ENCODE assay signal across 18 cellular contexts in genomic region chr16:4984174-4985000, GRCh38. TPM values are rescaled to one million over a fixed set of nuclear protein-coding genes. Genes with fewer than 3 reads are reported as not detected.
A peak's percentile ranks its signal among the peaks of the same experiment; 100 is the strongest.
DNase-seq lines count a peak whose midpoint lies in the region; ATAC-seq and TF ChIP-seq lines count a peak whose summit lies in the region.
"Had no signal": no experiment of that assay in that cellular context is flagged by ENCODE, and none has a peak within 500 bp of the region (broad histone marks: within the 10 kb centered on the region; RNA-seq: fewer than 3 reads in every experiment).

No MANE protein-coding gene starts in this region.

- no peaks in the 10 kb centered on the region; the same call in 1 of the 2 replicates for H3K9me3 Mint-ChIP-seq in HFFc6
- peaks cover 7% of the 10 kb centered on the region for H3K9me3 Mint-ChIP-seq in chondrocyte (ENCODE audit: low read depth)
- H3K9me3 Mint-ChIP-seq: CD8-positive, alpha-beta T cell had no signal

- H3K79me2 ChIP-seq in osteoblast (ENCODE audit: insufficient read depth, low read length), result no peaks in the 10 kb centered on the region

- H3K4me3 Mint-ChIP-seq in HFFc6, result no peak overlapping the region
- no peak overlapping the region for H3K4me3 Mint-ChIP-seq in chondrocyte (ENCODE audit: unreplicated experiment)
- H3K4me3 Mint-ChIP-seq: CD8-positive, alpha-beta T cell had no signal

- TF ChIP-seq CTCF in HFFc6 (IDR thresholded peaks at IDR 0.05) (no peak), chondrocyte (IDR thresholded peaks at IDR 0.05) (peak; percentile 9), osteoblast (IDR thresholded peaks at IDR 0.05; ENCODE audit: extremely low read depth, low read depth, low read length) (peak; percentile 14)

- peak; percentile 25 for DNase-seq in DMS 273 (lab: John Stamatoyannopoulos, UW; ENCODE audit: unreplicated experiment)
- no peak for DNase-seq in DMS 273 treated with DMSO at 0.1 percent for 48 hours (lab: John Stamatoyannopoulos, UW)
- peak; percentile 4 for DNase-seq in HFFc6
- no peak for DNase-seq in chondrocyte (ENCODE audit: low spot score)
- peak; percentile 90 for DNase-seq in osteoblast (ENCODE audit: insufficient read length, low spot score, missing footprints)
- no peak for DNase-seq in foreskin melanocyte
- DNase-seq: CD8-positive, alpha-beta T cell; GF-D8; Kasumi-1; NCI-H1105 treated with DMSO at 0.1 percent for 48 hours; NCI-H1694 treated with DMSO at 0.1 percent for 48 hours; NCI-H510A; PC-9 had no signal

- H3K27me3 ChIP-seq in osteoblast (ENCODE audit: insufficient read depth, low read length), result peaks cover 27% of the 10 kb centered on the region

- ATAC-seq in GM19397 (IDR thresholded peaks at IDR 0.05; ENCODE audit: unreplicated experiment) (no peak), HG02610 (IDR thresholded peaks at IDR 0.05; ENCODE audit: unreplicated experiment) (no peak)
- ATAC-seq: CD8-positive, alpha-beta T cell had no signal

- no peaks in the 10 kb centered on the region for H3K36me3 ChIP-seq in osteoblast (ENCODE audit: insufficient read depth, low read length)
- H3K36me3 ChIP-seq: SJSA1 had no signal

- no peaks in the 10 kb centered on the region for H3K4me1 Mint-ChIP-seq in HFFc6 (ENCODE audit: low read depth)
- no peaks in the 10 kb centered on the region for H3K4me1 Mint-ChIP-seq in chondrocyte (ENCODE audit: low read depth)

- H3K9me3 ChIP-seq in osteoblast (ENCODE audit: low read depth, low read length), result no peaks in the 10 kb centered on the region
- H3K9me3 ChIP-seq: SJSA1 had no signal

- no peak overlapping the region for H3K4me3 ChIP-seq in osteoblast (ENCODE audit: insufficient read depth, low read length)
- H3K4me3 ChIP-seq: PC-9, SJSA1 had no signal

- H4K20me1 ChIP-seq in osteoblast (ENCODE audit: insufficient read depth, low read length), result no peaks in the 10 kb centered on the region

- no peaks in the 10 kb centered on the region for H3K4me1 ChIP-seq in osteoblast (ENCODE audit: insufficient read depth, low read length)
- H3K4me1 ChIP-seq: SJSA1 had no signal

- H3K27me3 Mint-ChIP-seq in HFFc6 (ENCODE audit: insufficient read depth) (peaks cover 18% of the 10 kb centered on the region), chondrocyte (ENCODE audit: low read depth) (peaks cover 41% of the 10 kb centered on the region)

- H3K27ac ChIP-seq in osteoblast (ENCODE audit: low read depth, low read length), result no peak overlapping the region
- H3K27ac ChIP-seq: 22Rv1, PC-9, SJSA1 had no signal

- no peak overlapping the region for H3K27ac Mint-ChIP-seq in HFFc6
- H3K27ac Mint-ChIP-seq in chondrocyte (ENCODE audit: unreplicated experiment), result no peak overlapping the region
- H3K27ac Mint-ChIP-seq: CD8-positive, alpha-beta T cell had no signal

- no peak overlapping the region for H3K4me2 ChIP-seq in osteoblast (ENCODE audit: insufficient read depth, low read length)
- H3K4me2 ChIP-seq: PC-9 had no signal

- no peak overlapping the region for H2AFZ ChIP-seq in osteoblast (ENCODE audit: low read length)
- H2AFZ ChIP-seq: PC-9 had no signal

- H3K36me3 Mint-ChIP-seq in HFFc6 (ENCODE audit: low read depth) (no peaks in the 10 kb centered on the region), chondrocyte (ENCODE audit: low read depth) (peaks cover 2% of the 10 kb centered on the region)
- H3K36me3 Mint-ChIP-seq: CD8-positive, alpha-beta T cell had no signal

RNA-seq across cellular contexts. Expression of gene SEC14L5, which starts 26.3 kb away (rescaled TPM):
- total RNA-seq in HFFc6 (2021; fragmentation: NEBNext Ultra II Directional; extraction: Animal tissue kit (Norgen Biotek cat#: 25700)), result not detected
- total RNA-seq in chondrocyte (not detected in 3 replicates), osteoblast (under 0.01 and 0.29 TPM in 2 replicates)
- total RNA-seq: CD8-positive, alpha-beta T cell; H4; SJSA1 had no signal

RNA-seq across cellular contexts. Expression of gene PPL, which starts 47.4 kb away (rescaled TPM):
- under 1 TPM in 3 of 6 experiments, not detected in 3; 0.02 to 0.06 (median 0.05) TPM for total RNA-seq in HFFc6 (2021; fragmentation: NEBNext Ultra II Directional; extraction: Animal tissue kit (Norgen Biotek cat#: 25700))
- total RNA-seq in chondrocyte (0.22 to 1.2 TPM (median 0.97 TPM) in 3 replicates), osteoblast (24.2 and 27.1 TPM in 2 replicates)
- total RNA-seq: CD8-positive, alpha-beta T cell had no signal

RNA-seq across cellular contexts. Expression of gene NAGPA, which starts 49.3 kb away (rescaled TPM):
- total RNA-seq in HFFc6 (2021; fragmentation: NEBNext Ultra II Directional; extraction: Animal tissue kit (Norgen Biotek cat#: 25700)), result 10 to 100 TPM; 14.4 to 18.7 (median 16.4) TPM
- total RNA-seq in chondrocyte (10.1 to 11.8 TPM (median 11.3 TPM) in 3 replicates), osteoblast (29.8 and 40.2 TPM in 2 replicates)

Comparison
In these comparisons a context has a peak if more than half of its experiments do, and no peak if none do; other contexts are left out.
1. DNase-seq: peak in DMS 273 (single experiment), HFFc6 (single experiment) and osteoblast (single experiment); none in DMS 273 treated with DMSO at 0.1 percent for 48 hours (single experiment), chondrocyte (single experiment) and foreskin melanocyte (single experiment).
2. RNA of gene PPL, which starts 47.4 kb away (total RNA-seq): 24.2 to 27.1 TPM in osteoblast; 0.22 to 1.2 TPM in chondrocyte and 0.02 to 0.06 TPM in HFFc6; every median in the first group is over 10 times any median in the second.